ENCODE assay signal across 17 cellular contexts in the genomic region with DNA sequence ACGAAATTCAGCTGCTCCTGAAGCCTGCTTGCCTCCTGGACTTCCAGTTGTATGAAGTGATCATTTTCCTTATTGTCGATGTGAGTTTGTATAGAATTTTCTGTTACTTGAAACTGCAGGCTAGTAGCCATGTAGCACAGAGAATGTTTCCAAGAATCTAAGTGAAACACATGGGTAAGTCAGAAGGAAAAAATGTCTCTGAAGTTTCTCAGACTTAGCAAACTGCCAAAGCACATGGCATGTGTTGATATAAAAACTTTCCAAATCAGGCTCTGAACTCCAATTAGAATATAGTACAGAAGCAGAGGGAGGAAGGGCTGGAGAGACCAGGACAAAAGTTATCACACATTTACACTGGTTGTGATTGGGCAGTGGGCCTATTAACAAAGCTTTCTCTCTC. TPM values are rescaled to one million over a fixed set of nuclear protein-coding genes. Genes with fewer than 3 reads are reported as not detected.
DNase-seq lines count a peak whose midpoint lies in the region; ATAC-seq and TF ChIP-seq lines count a peak whose summit lies in the region.
"Had no signal": no experiment of that assay in that cellular context is flagged by ENCODE, and none has a peak within 500 bp of the region (broad histone marks: within the 10 kb centered on the region; RNA-seq: fewer than 3 reads in every experiment).

No MANE protein-coding gene starts in this region.

- H3K4me3 ChIP-seq in BJ (ENCODE audit: low read depth, low read length) (no peak overlapping the region), rectal smooth muscle tissue (ENCODE audit: low read length) (no peak overlapping the region), Karpas-422 (ENCODE audit: low read length) (no peak overlapping the region), SJCRH30 (no peak overlapping the region)
- H3K4me3 ChIP-seq: BLaER1, neural progenitor cell had no signal

- H3K27ac ChIP-seq in rectal smooth muscle tissue (ENCODE audit: low read depth, low read length) = peak overlapping the region; percentile 55
- no peak overlapping the region for H3K27ac ChIP-seq in Karpas-422 (ENCODE audit: low read length)
- H3K27ac ChIP-seq in SJCRH30 = no peak overlapping the region
- H3K27ac ChIP-seq: BLaER1, neural progenitor cell had no signal

- peak; percentile 18; the same call in 2 of the 3 replicates for ATAC-seq in SK-N-SH treated with all-trans-retinoic acid at 6 μM for 48 hours
- no peak for ATAC-seq in GM18867 (IDR thresholded peaks at IDR 0.05; ENCODE audit: unreplicated experiment)
- ATAC-seq: esophagus mucosa; HCT116; HepG2; stimulated activated effector memory CD8-positive, alpha-beta T cell treated with anti-CD3 and anti-CD28 coated beads, Interleukin-12 subunit alpha, Interleukin-12 subunit beta, amount 100 ng/mL, for 72 hours had no signal

- no peak overlapping the region for H2AFZ ChIP-seq in Karpas-422 (ENCODE audit: low read length)
- H2AFZ ChIP-seq: neural progenitor cell had no signal

- H3K9me2 ChIP-seq in Karpas-422 (replicated peaks; ENCODE audit: insufficient read depth, low read length) = no peaks in the 10 kb centered on the region

- no peaks in the 10 kb centered on the region for H3K79me2 ChIP-seq in Karpas-422 (ENCODE audit: low read length)

- H3K4me2 ChIP-seq in Karpas-422 (ENCODE audit: low read depth, low read length, poor library complexity, severe bottlenecking) = no peak overlapping the region
- H3K4me2 ChIP-seq: BLaER1, neural progenitor cell had no signal

- H3K36me3 ChIP-seq in BJ (ENCODE audit: control insufficient read depth, insufficient read depth, low read length) = no peaks in the 10 kb centered on the region
- no peaks in the 10 kb centered on the region for H3K36me3 ChIP-seq in rectal smooth muscle tissue (ENCODE audit: control insufficient read depth, insufficient read depth, low read length)
- no peaks in the 10 kb centered on the region for H3K36me3 ChIP-seq in Karpas-422 (ENCODE audit: insufficient read depth, low read length)
- no peaks in the 10 kb centered on the region for H3K36me3 ChIP-seq in SJCRH30
- H3K36me3 ChIP-seq: BLaER1, neural progenitor cell had no signal

- H3K27me3 ChIP-seq in BJ (ENCODE audit: control insufficient read depth, insufficient read depth, low read length) (no peaks in the 10 kb centered on the region), rectal smooth muscle tissue (ENCODE audit: control insufficient read depth, insufficient read depth, low read length) (no peaks in the 10 kb centered on the region), Karpas-422 (ENCODE audit: low read length) (0 out of 2 replicates have a peak, but pooled peaks cover 2% of the 10 kb centered on the region), SJCRH30 (no peaks in the 10 kb centered on the region)
- H3K27me3 ChIP-seq: BLaER1, neural progenitor cell had no signal

- no peak for TF ChIP-seq CTCF in BJ (IDR thresholded peaks at IDR 0.05; ENCODE audit: insufficient read depth, low read depth, low read length)

- H3K9me3 ChIP-seq in Karpas-422 (ENCODE audit: low read length) (no peaks in the 10 kb centered on the region), SJCRH30 (replicated peaks) (no peaks in the 10 kb centered on the region)
- H3K9me3 ChIP-seq: BLaER1 had no signal

- H3K4me1 ChIP-seq in rectal smooth muscle tissue (ENCODE audit: control insufficient read depth, insufficient read depth, low read length) (peaks cover 22% of the 10 kb centered on the region), Karpas-422 (ENCODE audit: low read length) (no peaks in the 10 kb centered on the region), SJCRH30 (peaks cover 6% of the 10 kb centered on the region; the same call in 1 of the 2 replicates)

- peak; percentile 68 for DNase-seq in BJ (ENCODE audit: low read depth)
- peak; percentile 85 for DNase-seq in fibroblast of gingiva (ENCODE audit: low read depth)
- DNase-seq in Ammon's horn (ENCODE audit: low spot score) = no peak
- no peak for DNase-seq in Karpas-422
- DNase-seq in SJCRH30 = no peak
- DNase-seq: activated CD4-positive, alpha-beta T cell treated with anti-CD3 and anti-CD28 coated beads for 4 hours; activated T-cell treated with anti-CD3 and anti-CD28 coated beads, Interleukin-2, amount 50 U/mL, for 1 hour; DMS53 had no signal

- CTCF ChIA-PET in BJ (lab: Yijun Ruan, JAX) = interaction anchor here (2.8 kb wide), 1 partner anchor 10 kb away, joined by 8 read pairs; the partner anchor contains the start of gene PCNX1

- POLR2A ChIA-PET in BJ (lab: Charles Lee) = no interaction called here

- H3K9ac ChIP-seq in rectal smooth muscle tissue (ENCODE audit: low read length) (no peak overlapping the region), Karpas-422 (ENCODE audit: low read length) (no peak overlapping the region)
- H3K9ac ChIP-seq: BLaER1, neural progenitor cell had no signal

- no peaks in the 10 kb centered on the region for H4K20me1 ChIP-seq in Karpas-422 (ENCODE audit: insufficient read depth, low read depth, low read length)
- H4K20me1 ChIP-seq: BLaER1 had no signal

TF ChIP-seq in SK-N-SH treated with all-trans-retinoic acid at 6 μM for 48 hours, 23 proteins besides CTCF, POLR2A, EP300 and RAD21:
- TF ChIP-seq SNAI2 (CRISPR knock-in tag; IDR thresholded peaks at IDR 0.05) (no peak), ESRRG (CRISPR knock-in tag; IDR thresholded peaks at IDR 0.05) (no peak), TSHZ2 (CRISPR knock-in tag; IDR thresholded peaks at IDR 0.05) (no peak), GLIS3 (CRISPR knock-in tag; IDR thresholded peaks at IDR 0.05) (no peak), ZNF70 (CRISPR knock-in tag; IDR thresholded peaks at IDR 0.05) (no peak), ISL1 (CRISPR knock-in tag; IDR thresholded peaks at IDR 0.05) (no peak)
- TF ChIP-seq, protein P1, sequence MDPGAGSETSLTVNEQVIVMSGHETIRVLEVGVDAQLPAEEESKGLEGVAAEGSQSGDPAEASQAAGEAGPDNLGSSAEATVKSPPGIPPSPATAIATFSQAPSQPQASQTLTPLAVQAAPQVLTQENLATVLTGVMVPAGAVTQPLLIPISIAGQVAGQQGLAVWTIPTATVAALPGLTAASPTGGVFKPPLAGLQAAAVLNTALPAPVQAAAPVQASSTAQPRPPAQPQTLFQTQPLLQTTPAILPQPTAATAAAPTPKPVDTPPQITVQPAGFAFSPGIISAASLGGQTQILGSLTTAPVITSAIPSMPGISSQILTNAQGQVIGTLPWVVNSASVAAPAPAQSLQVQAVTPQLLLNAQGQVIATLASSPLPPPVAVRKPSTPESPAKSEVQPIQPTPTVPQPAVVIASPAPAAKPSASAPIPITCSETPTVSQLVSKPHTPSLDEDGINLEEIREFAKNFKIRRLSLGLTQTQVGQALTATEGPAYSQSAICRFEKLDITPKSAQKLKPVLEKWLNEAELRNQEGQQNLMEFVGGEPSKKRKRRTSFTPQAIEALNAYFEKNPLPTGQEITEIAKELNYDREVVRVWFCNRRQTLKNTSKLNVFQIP (CRISPR knock-in tag; IDR thresholded peaks at IDR 0.05; ENCODE audit: borderline replicate concordance, low read depth) = no peak

RNA-seq across cellular contexts. Expression of gene PCNX1, which starts 9.8 kb away (rescaled TPM):
- 33.2 and 47.8 TPM in 2 replicates for polyA plus RNA-seq in BJ (2011; rRNA removed)
- 110 and 125 TPM in 2 replicates for polyA minus RNA-seq in BJ (2011; rRNA and poly(A)+ RNA removed)
- 28.5 and 58.7 TPM in 2 replicates for total RNA-seq in Karpas-422 (2014; rRNA removed; shearing (Covaris generic); ENCODE audit: low replicate concordance)
- total RNA-seq in SJCRH30 (2014; rRNA removed; shearing (Covaris generic)) = 32.7 and 40.3 TPM in 2 replicates

Comparison
In these comparisons a context has a peak if more than half of its experiments do, and no peak if none do; other contexts are left out.
1. DNase-seq: peak in BJ (single experiment) and fibroblast of gingiva (single experiment); none in Ammon's horn (single experiment), Karpas-422 (single experiment) and SJCRH30 (0 of 2).